In genomic region chr17:29725408-29725807, GRCh38 we compare ENCODE assay signal across 8 cellular contexts.
A peak's percentile ranks its signal among the peaks of the same experiment; 100 is the strongest.
DNase-seq lines count a peak whose midpoint lies in the region; ATAC-seq and TF ChIP-seq lines count a peak whose summit lies in the region.
"Not testable (repeated sequence)": the region's sequence is repeated elsewhere in the genome, so short reads cannot be mapped to it uniquely, and the experiment has no call there.

No MANE protein-coding gene starts in this region.

- H3K4me1 ChIP-seq in A673 (ENCODE audit: insufficient read depth, low read length, poor library complexity, severe bottlenecking): peaks cover 61% of the 10 kb centered on the region
- H3K4me1 ChIP-seq in CD8-positive, alpha-beta memory T cell (ENCODE audit: insufficient read depth, low read length): peaks cover 74% of the 10 kb centered on the region

- not testable (repeated sequence) for DNase-seq in A673 (ENCODE audit: low spot score); CD8-positive, alpha-beta memory T cell; activated CD8-positive, alpha-beta T cell treated with anti-CD3 and anti-CD28 coated beads for 36 hours; activated naive CD8-positive, alpha-beta T cell treated with anti-CD3 and anti-CD28 coated beads for 36 hours; glutamatergic neuron; natural killer cell treated with Interleukin-12 subunit alpha and Interleukin-12 subunit beta and Interleukin-15 and Interleukin-18, amount 100 ng/mL, for 72 hours (ENCODE audit: low spot score)

- TF ChIP-seq CTCF in A673 (conservative IDR thresholded peaks at IDR 0.05; ENCODE audit: low read depth, low read length); activated CD8-positive, alpha-beta T cell treated with anti-CD3 and anti-CD28 coated beads for 36 hours (IDR thresholded peaks at IDR 0.05); glutamatergic neuron (IDR thresholded peaks at IDR 0.05; ENCODE audit: partially characterized antibody, unreplicated experiment): not testable (repeated sequence)

- H3K27ac ChIP-seq in A673 (ENCODE audit: low read depth, low read length, poor library complexity, severe bottlenecking): peak overlapping the region; percentile 98
- H3K27ac ChIP-seq in CD8-positive, alpha-beta memory T cell (ENCODE audit: low read depth, low read length): not testable (repeated sequence)

- not testable (repeated sequence) for H3K4me3 ChIP-seq in A673 (ENCODE audit: low read depth, low read length, poor library complexity, severe bottlenecking); CD8-positive, alpha-beta memory T cell (ENCODE audit: low read length)

- peaks cover 81 to 90% (median 90%) of the 10 kb centered on the region in 3 donors for H3K4me1 Mint-ChIP-seq in CD8-positive, alpha-beta memory T cell
- peaks cover 81% of the 10 kb centered on the region for H3K4me1 Mint-ChIP-seq in activated CD8-positive, alpha-beta T cell treated with anti-CD3 and anti-CD28 coated beads for 36 hours (ENCODE audit: low read depth)
- H3K4me1 Mint-ChIP-seq in activated naive CD8-positive, alpha-beta T cell treated with anti-CD3 and anti-CD28 coated beads for 36 hours: peaks cover 74% of the 10 kb centered on the region
- peaks cover 30% of the 10 kb centered on the region for H3K4me1 Mint-ChIP-seq in glutamatergic neuron (ENCODE audit: low read depth, unreplicated experiment)
- H3K4me1 Mint-ChIP-seq in natural killer cell treated with Interleukin-12 subunit alpha and Interleukin-12 subunit beta and Interleukin-15 and Interleukin-18, amount 100 ng/mL, for 72 hours (ENCODE audit: low read depth in 2 of 2): peaks cover 73 to 85% of the 10 kb centered on the region in 2 donors
- H3K4me1 Mint-ChIP-seq in stimulated activated naive CD8-positive, alpha-beta T cell treated with anti-CD3 and anti-CD28 coated beads, Interleukin-15, Interleukin-2, amounts not matched to agents 100 ng/mL and 50 ng/mL, for 24 hours (ENCODE audit: low read depth): peaks cover 86% of the 10 kb centered on the region

- peak overlapping the region in 7 of 8 donors; percentile 52 to 92 (median 78) for H3K27ac Mint-ChIP-seq in CD8-positive, alpha-beta memory T cell
- peak overlapping the region; percentile 81 for H3K27ac Mint-ChIP-seq in activated CD8-positive, alpha-beta T cell treated with anti-CD3 and anti-CD28 coated beads for 36 hours
- H3K27ac Mint-ChIP-seq in activated naive CD8-positive, alpha-beta T cell treated with anti-CD3 and anti-CD28 coated beads for 36 hours: peak overlapping the region; percentile 80
- H3K27ac Mint-ChIP-seq in glutamatergic neuron (ENCODE audit: unreplicated experiment): peak overlapping the region; percentile 79
- peak overlapping the region; percentile 79 to 84 for H3K27ac Mint-ChIP-seq in natural killer cell treated with Interleukin-12 subunit alpha and Interleukin-12 subunit beta and Interleukin-15 and Interleukin-18, amount 100 ng/mL, for 72 hours
- peak overlapping the region; percentile 90 for H3K27ac Mint-ChIP-seq in stimulated activated naive CD8-positive, alpha-beta T cell treated with anti-CD3 and anti-CD28 coated beads, Interleukin-15, Interleukin-2, amounts not matched to agents 100 ng/mL and 50 ng/mL, for 24 hours

- intact Hi-C loops in A673 (cut with micrococcal nuclease; ENCODE audit: unreplicated experiment): loop anchor here (10.0 kb wide), 1 partner anchor 319 kb away; no protein-coding TSS in a partner anchor
- intact Hi-C loops in activated CD8-positive, alpha-beta T cell treated with anti-CD3 and anti-CD28 coated beads for 36 hours (cut with micrococcal nuclease): not testable (repeated sequence)

- H3K36me3 Mint-ChIP-seq in CD8-positive, alpha-beta memory T cell: peaks cover 0 to 15% (median 11%) of the 10 kb centered on the region in 3 donors
- peaks cover 32% of the 10 kb centered on the region for H3K36me3 Mint-ChIP-seq in activated CD8-positive, alpha-beta T cell treated with anti-CD3 and anti-CD28 coated beads for 36 hours (ENCODE audit: low read depth)
- H3K36me3 Mint-ChIP-seq in activated naive CD8-positive, alpha-beta T cell treated with anti-CD3 and anti-CD28 coated beads for 36 hours: peaks cover 54% of the 10 kb centered on the region
- not testable (repeated sequence) for H3K36me3 Mint-ChIP-seq in glutamatergic neuron (ENCODE audit: unreplicated experiment)
- H3K36me3 Mint-ChIP-seq in natural killer cell treated with Interleukin-12 subunit alpha and Interleukin-12 subunit beta and Interleukin-15 and Interleukin-18, amount 100 ng/mL, for 72 hours: peaks cover 23% of the 10 kb centered on the region
- H3K36me3 Mint-ChIP-seq in stimulated activated naive CD8-positive, alpha-beta T cell treated with anti-CD3 and anti-CD28 coated beads, Interleukin-15, Interleukin-2, amounts not matched to agents 100 ng/mL and 50 ng/mL, for 24 hours (ENCODE audit: low read depth): peaks cover 40% of the 10 kb centered on the region

- POLR2A ChIA-PET in A673 (lab: Charles Lee; ENCODE audit: low non-redundant PET); CD8-positive, alpha-beta memory T cell (lab: Charles Lee): not testable (repeated sequence)
- POLR2A ChIA-PET in activated CD8-positive, alpha-beta T cell treated with anti-CD3 and anti-CD28 coated beads for 36 hours (lab: Charles Lee): interaction anchor here (3.6 kb wide), 1 partner anchor 14 kb away, joined by 20 read pairs; no protein-coding TSS in a partner anchor

- peak overlapping the region in 4 of 7 donors; percentile 12 to 66 (median 30) for H3K4me3 Mint-ChIP-seq in CD8-positive, alpha-beta memory T cell
- not testable (repeated sequence) for H3K4me3 Mint-ChIP-seq in activated CD8-positive, alpha-beta T cell treated with anti-CD3 and anti-CD28 coated beads for 36 hours; activated naive CD8-positive, alpha-beta T cell treated with anti-CD3 and anti-CD28 coated beads for 36 hours; glutamatergic neuron (ENCODE audit: unreplicated experiment)
- H3K4me3 Mint-ChIP-seq in natural killer cell treated with Interleukin-12 subunit alpha and Interleukin-12 subunit beta and Interleukin-15 and Interleukin-18, amount 100 ng/mL, for 72 hours: peak overlapping the region; percentile 68
- peak overlapping the region; percentile 12 for H3K4me3 Mint-ChIP-seq in stimulated activated naive CD8-positive, alpha-beta T cell treated with anti-CD3 and anti-CD28 coated beads, Interleukin-15, Interleukin-2, amounts not matched to agents 100 ng/mL and 50 ng/mL, for 24 hours

- not testable (repeated sequence) for ATAC-seq in SK-N-SH treated with all-trans-retinoic acid at 6 μM for 48 hours; activated CD8-positive, alpha-beta T cell treated with anti-CD3 and anti-CD28 coated beads for 36 hours; natural killer cell treated with Interleukin-12 subunit alpha and Interleukin-12 subunit beta and Interleukin-15 and Interleukin-18, amount 100 ng/mL, for 72 hours

- peaks cover 12% of the 10 kb centered on the region for H3K36me3 ChIP-seq in A673 (ENCODE audit: insufficient read depth, low read length, poor library complexity, severe bottlenecking)
- H3K36me3 ChIP-seq in CD8-positive, alpha-beta memory T cell (ENCODE audit: insufficient read depth, low read length): not testable (repeated sequence)

- peaks cover 11% of the 10 kb centered on the region for H3K9me3 ChIP-seq in A673 (ENCODE audit: low read depth, low read length, poor library complexity, severe bottlenecking)
- H3K9me3 ChIP-seq in CD8-positive, alpha-beta memory T cell (ENCODE audit: low read length): not testable (repeated sequence)

- CTCF ChIA-PET in A673 (lab: Charles Lee): not testable (repeated sequence)
- CTCF ChIA-PET in CD8-positive, alpha-beta memory T cell (lab: Charles Lee): interaction anchor here (1.5 to 5.0 kb wide), 2 partner anchors 19 to 108 kb away, joined by 4 to 26 read pairs; no protein-coding TSS in a partner anchor
- CTCF ChIA-PET in activated CD8-positive, alpha-beta T cell treated with anti-CD3 and anti-CD28 coated beads for 36 hours (lab: Charles Lee): interaction anchor here (1.2 to 3.2 kb wide), 2 partner anchors 25 to 108 kb away, joined by 3 to 11 read pairs; no protein-coding TSS in a partner anchor

- H3K27me3 ChIP-seq in A673 (replicated peaks; ENCODE audit: insufficient read depth, low read depth, low read length, poor library complexity); CD8-positive, alpha-beta memory T cell (ENCODE audit: insufficient read depth, low read length, poor library complexity, severe bottlenecking): not testable (repeated sequence)

- H3K9me3 Mint-ChIP-seq in CD8-positive, alpha-beta memory T cell; activated CD8-positive, alpha-beta T cell treated with anti-CD3 and anti-CD28 coated beads for 36 hours; glutamatergic neuron (ENCODE audit: unreplicated experiment); natural killer cell treated with Interleukin-12 subunit alpha and Interleukin-12 subunit beta and Interleukin-15 and Interleukin-18, amount 100 ng/mL, for 72 hours: not testable (repeated sequence)
- H3K9me3 Mint-ChIP-seq in activated naive CD8-positive, alpha-beta T cell treated with anti-CD3 and anti-CD28 coated beads for 36 hours: peaks cover 15% of the 10 kb centered on the region
- peaks cover 12% of the 10 kb centered on the region for H3K9me3 Mint-ChIP-seq in stimulated activated naive CD8-positive, alpha-beta T cell treated with anti-CD3 and anti-CD28 coated beads, Interleukin-15, Interleukin-2, amounts not matched to agents 100 ng/mL and 50 ng/mL, for 24 hours

- not testable (repeated sequence) for BruUV-seq in A673 (replicated peaks; lab: Mats Ljungman, UMichigan)

- H3K27me3 Mint-ChIP-seq in CD8-positive, alpha-beta memory T cell; activated CD8-positive, alpha-beta T cell treated with anti-CD3 and anti-CD28 coated beads for 36 hours; activated naive CD8-positive, alpha-beta T cell treated with anti-CD3 and anti-CD28 coated beads for 36 hours; glutamatergic neuron (ENCODE audit: unreplicated experiment); natural killer cell treated with Interleukin-12 subunit alpha and Interleukin-12 subunit beta and Interleukin-15 and Interleukin-18, amount 100 ng/mL, for 72 hours; stimulated activated naive CD8-positive, alpha-beta T cell treated with anti-CD3 and anti-CD28 coated beads, Interleukin-15, Interleukin-2, amounts not matched to agents 100 ng/mL and 50 ng/mL, for 24 hours: not testable (repeated sequence)

TF ChIP-seq in SK-N-SH treated with all-trans-retinoic acid at 6 μM for 48 hours, 23 proteins besides CTCF, POLR2A, EP300 and RAD21:
- 0 out of 2 replicates have a peak, but pooled peaks have one; percentile 20 for TF ChIP-seq ZNF8 (CRISPR knock-in tag; IDR thresholded peaks at IDR 0.05)
